In genomic region chr10:102401735-102402511, GRCh38 we compare ENCODE assay signal across 1 cellular context.
TF ChIP-seq lines count a peak whose summit lies in the region.

No MANE protein-coding gene starts in this region.

TF ChIP-seq in A549, 52 proteins besides CTCF, POLR2A, EP300 and RAD21:
- no peak for TF ChIP-seq SREBF2 (IDR thresholded peaks at IDR 0.05)
- TF ChIP-seq CHD4 (IDR thresholded peaks at IDR 0.05; ENCODE audit: borderline replicate concordance) = no peak
- TF ChIP-seq NPAS2 (CRISPR knock-in tag; IDR thresholded peaks at IDR 0.05; ENCODE audit: borderline replicate concordance) = no peak
- TF ChIP-seq, protein P1, sequence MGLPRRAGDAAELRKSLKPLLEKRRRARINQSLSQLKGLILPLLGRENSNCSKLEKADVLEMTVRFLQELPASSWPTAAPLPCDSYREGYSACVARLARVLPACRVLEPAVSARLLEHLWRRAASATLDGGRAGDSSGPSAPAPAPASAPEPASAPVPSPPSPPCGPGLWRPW (IDR thresholded peaks at IDR 0.05) = no peak
- 0 out of 2 replicates have a peak, but pooled peaks have one; percentile 6 for TF ChIP-seq NFE2L2 (conservative IDR thresholded peaks at IDR 0.05; ENCODE audit: low read length)
- TF ChIP-seq, protein P2, sequence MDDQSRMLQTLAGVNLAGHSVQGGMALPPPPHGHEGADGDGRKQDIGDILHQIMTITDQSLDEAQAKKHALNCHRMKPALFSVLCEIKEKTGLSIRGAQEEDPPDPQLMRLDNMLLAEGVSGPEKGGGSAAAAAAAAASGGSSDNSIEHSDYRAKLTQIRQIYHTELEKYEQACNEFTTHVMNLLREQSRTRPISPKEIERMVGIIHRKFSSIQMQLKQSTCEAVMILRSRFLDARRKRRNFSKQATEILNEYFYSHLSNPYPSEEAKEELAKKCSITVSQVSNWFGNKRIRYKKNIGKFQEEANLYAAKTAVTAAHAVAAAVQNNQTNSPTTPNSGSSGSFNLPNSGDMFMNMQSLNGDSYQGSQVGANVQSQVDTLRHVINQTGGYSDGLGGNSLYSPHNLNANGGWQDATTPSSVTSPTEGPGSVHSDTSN (IDR thresholded peaks at IDR 0.05) = peak; percentile 59; the same call in 1 of the 2 replicates
- peak; percentile 38; the same call in 1 of the 2 replicates for TF ChIP-seq GATA3 (IDR thresholded peaks at IDR 0.05; ENCODE audit: borderline replicate concordance)
- TF ChIP-seq CHD2 (IDR thresholded peaks at IDR 0.05; ENCODE audit: low read length, partially characterized antibody) = no peak
- no peak for TF ChIP-seq MAFK (IDR thresholded peaks at IDR 0.05; ENCODE audit: partially characterized antibody)
- TF ChIP-seq, protein P3, sequence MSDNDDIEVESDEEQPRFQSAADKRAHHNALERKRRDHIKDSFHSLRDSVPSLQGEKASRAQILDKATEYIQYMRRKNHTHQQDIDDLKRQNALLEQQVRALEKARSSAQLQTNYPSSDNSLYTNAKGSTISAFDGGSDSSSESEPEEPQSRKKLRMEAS (IDR thresholded peaks at IDR 0.05) = peak; percentile 84
- no peak for TF ChIP-seq EHF (CRISPR knock-in tag; IDR thresholded peaks at IDR 0.05)
- no peak for TF ChIP-seq HOXB13 (CRISPR knock-in tag; IDR thresholded peaks at IDR 0.05; ENCODE audit: low read depth)
- TF ChIP-seq FOSL2 (IDR thresholded peaks at IDR 0.05) = no peak
- TF ChIP-seq FOSL2 (CRISPR knock-in tag; IDR thresholded peaks at IDR 0.05) = peak; percentile 81
- TF ChIP-seq JUN (IDR thresholded peaks at IDR 0.05) = 0 out of 5 replicates have a peak, but pooled peaks of 1 of the 2 experiments have one; percentile 17
